ENCODE assay signal across 12 cellular contexts in genomic region chr4:82811838-82812672, GRCh38. TPM values are rescaled to one million over a fixed set of nuclear protein-coding genes. Genes with fewer than 3 reads are reported as not detected.
DNase-seq lines count a peak whose midpoint lies in the region; ATAC-seq and TF ChIP-seq lines count a peak whose summit lies in the region.
"Had no signal": no experiment of that assay in that cellular context is flagged by ENCODE, and none has a peak within 500 bp of the region (broad histone marks: within the 10 kb centered on the region; RNA-seq: fewer than 3 reads in every experiment).

No MANE protein-coding gene starts in this region.

- no peak for ATAC-seq in HG02759 (IDR thresholded peaks at IDR 0.05; ENCODE audit: unreplicated experiment)
- ATAC-seq: activated CD8-positive, alpha-beta T cell treated with anti-CD3 and anti-CD28 coated beads, Interleukin-2, amount 10 ng/mL, durations not matched to agents 7 days and 5 days had no signal

- TF ChIP-seq CTCF in dorsolateral prefrontal cortex (IDR thresholded peaks at IDR 0.05 in 54 of 56, conservative IDR thresholded peaks at IDR 0.05 in 2 of 56; ENCODE audit: low read depth in 1 of 56, partially characterized antibody in 56 of 56) (no peak), neural crest cell (conservative IDR thresholded peaks at IDR 0.05) (no peak)

- peaks cover 2% of the 10 kb centered on the region for H3K9me3 Mint-ChIP-seq in neural crest cell

- peaks cover 4% of the 10 kb centered on the region for H3K36me3 Mint-ChIP-seq in neural crest cell (ENCODE audit: low read depth)

- DNase-seq in DMS153 (lab: John Stamatoyannopoulos, UW) (peak; percentile 72), NCI-H1092 treated with DMSO at 0.1 percent for 48 hours (lab: John Stamatoyannopoulos, UW) (peak; percentile 65), dorsolateral prefrontal cortex (no peak), neural crest cell (ENCODE audit: low read depth, low spot score) (no peak), hepatic stellate cell (ENCODE audit: low spot score) (no peak), GM19240 (ENCODE audit: insufficient read length, low spot score) (no peak)
- no peak for DNase-seq in stimulated activated naive CD4-positive, alpha-beta T cell treated with Interleukin-2 at 50 U/mL for 16 hours (lab: John Stamatoyannopoulos, UW)
- DNase-seq: activated CD8-positive, alpha-beta T cell treated with anti-CD3 and anti-CD28 coated beads, Interleukin-2, amount 10 ng/mL, durations not matched to agents 7 days and 5 days; esophagus squamous epithelium; NCI-H1694 had no signal

- no peaks in the 10 kb centered on the region for H3K27me3 Mint-ChIP-seq in neural crest cell (ENCODE audit: low read depth)

- peak overlapping the region; percentile 58 for H3K27ac Mint-ChIP-seq in neural crest cell (ENCODE audit: unreplicated experiment)
- H3K27ac Mint-ChIP-seq: activated CD8-positive, alpha-beta T cell treated with anti-CD3 and anti-CD28 coated beads, Interleukin-2, amount 10 ng/mL, durations not matched to agents 7 days and 5 days had no signal

- H3K4me3 ChIP-seq in dorsolateral prefrontal cortex = peak overlapping the region in 5 of 59 donors; percentile 5 to 22 (median 17)
- H3K4me3 ChIP-seq: esophagus squamous epithelium had no signal

- H3K27me3 ChIP-seq in dorsolateral prefrontal cortex = no peaks in the 10 kb centered on the region
- H3K27me3 ChIP-seq: esophagus squamous epithelium had no signal

- intact Hi-C loops in dorsolateral prefrontal cortex (cut with DNase I) = no loop called here

- H3K27ac ChIP-seq in dorsolateral prefrontal cortex = peak overlapping the region in 56 of 59 donors; percentile 5 to 81 (median 66)

- H3K4me3 Mint-ChIP-seq in neural crest cell = peak overlapping the region; percentile 61
- H3K4me3 Mint-ChIP-seq: activated CD8-positive, alpha-beta T cell treated with anti-CD3 and anti-CD28 coated beads, Interleukin-2, amount 10 ng/mL, durations not matched to agents 7 days and 5 days; CD14-positive monocyte had no signal

- peaks cover 36% of the 10 kb centered on the region for H3K4me1 Mint-ChIP-seq in neural crest cell

RNA-seq across cellular contexts. Expression of gene SCD5, which starts 13.5 kb away (rescaled TPM):
- total RNA-seq in dorsolateral prefrontal cortex (100 to 1,000 TPM; 191 to 439 (median 289) TPM), neural crest cell (39.5 and 40.7 TPM in 2 replicates)

Comparison
In these comparisons a context has a peak if more than half of its experiments do, and no peak if none do; other contexts are left out.
1. DNase-seq: peak in DMS153 (single experiment) and NCI-H1092 treated with DMSO at 0.1 percent for 48 hours (single experiment); none in dorsolateral prefrontal cortex (0 of 10), neural crest cell (single experiment), hepatic stellate cell (single experiment), GM19240 (single experiment) and stimulated activated naive CD4-positive, alpha-beta T cell treated with Interleukin-2 at 50 U/mL for 16 hours (single experiment).